15 cellular contexts compared by ENCODE assay signal in the genomic region with DNA sequence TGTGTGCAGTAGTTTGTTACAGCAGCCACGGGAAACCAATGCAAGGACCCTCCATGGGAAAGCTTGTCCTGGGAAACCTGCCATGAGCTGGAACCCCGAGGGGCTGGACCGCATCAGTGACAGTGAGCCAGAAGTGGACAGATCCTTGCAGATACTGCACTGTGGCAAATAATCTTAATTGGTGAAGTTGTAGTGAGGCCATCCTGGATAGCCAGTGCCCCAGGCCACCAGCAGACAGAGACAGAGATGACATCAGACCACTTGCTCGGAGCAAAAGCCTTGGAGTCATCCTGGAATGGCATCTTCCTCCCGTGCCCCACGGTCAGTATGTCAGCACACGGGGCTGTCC. TPM values are rescaled to one million over a fixed set of nuclear protein-coding genes. Genes with fewer than 3 reads are reported as not detected.
"Had no signal": no experiment of that assay in that cellular context is flagged by ENCODE, and none has a peak within 500 bp of the region (broad histone marks: within the 10 kb centered on the region; RNA-seq: fewer than 3 reads in every experiment).

No MANE protein-coding gene starts in this region.

- H3K9me3 Mint-ChIP-seq: activated CD4-positive, alpha-beta memory T cell treated with anti-CD3 and anti-CD28 coated beads for 36 hours; activated naive CD4-positive, alpha-beta T cell treated with anti-CD3 and anti-CD28 coated beads, Interleukin-2, amount 50 U/mL, for 72 hours; dendritic cell treated with granulocyte-macrophage colony-stimulating factor and Interleukin-4, amounts not matched to agents 40 ng/mL and 50 ng/mL, for 4 days; naive thymus-derived CD4-positive, alpha-beta T cell; stimulated activated naive CD8-positive, alpha-beta T cell treated with anti-CD3 and anti-CD28 coated beads, Interleukin-15, Interleukin-2, amounts not matched to agents 100 ng/mL and 50 ng/mL, for 24 hours had no signal

- H3K79me2 ChIP-seq: parathyroid adenoma had no signal

- H3K9me3 ChIP-seq: lower lobe of right lung, tibial artery had no signal

- H3K27ac Mint-ChIP-seq: activated CD4-positive, alpha-beta memory T cell treated with anti-CD3 and anti-CD28 coated beads for 36 hours; activated naive CD4-positive, alpha-beta T cell treated with anti-CD3 and anti-CD28 coated beads, Interleukin-2, amount 50 U/mL, for 72 hours; dendritic cell treated with granulocyte-macrophage colony-stimulating factor and Interleukin-4, amounts not matched to agents 40 ng/mL and 50 ng/mL, for 4 days; naive thymus-derived CD4-positive, alpha-beta T cell; stimulated activated naive CD8-positive, alpha-beta T cell treated with anti-CD3 and anti-CD28 coated beads, Interleukin-15, Interleukin-2, amounts not matched to agents 100 ng/mL and 50 ng/mL, for 24 hours had no signal

- H2AFZ ChIP-seq: parathyroid adenoma had no signal

- DNase-seq: activated CD4-positive, alpha-beta T cell treated with anti-CD3 and anti-CD28 coated beads for 48 hours; activated gamma-delta T cell; effector CD4-positive, alpha-beta T cell; erythroblast; naive thymus-derived CD4-positive, alpha-beta T cell; stimulated activated CD4-positive, alpha-beta T cell treated with anti-CD3 and anti-CD28 coated beads, Interleukin-1b, Interleukin-23, amount 100 ng/mL, for 48 hours had no signal

- H3K9ac ChIP-seq: parathyroid adenoma had no signal

- H3K4me1 Mint-ChIP-seq: naive thymus-derived CD4-positive, alpha-beta T cell had no signal

- H3K27me3 ChIP-seq: tibial artery had no signal

- H3K4me3 Mint-ChIP-seq: activated CD4-positive, alpha-beta memory T cell treated with anti-CD3 and anti-CD28 coated beads for 36 hours; dendritic cell treated with granulocyte-macrophage colony-stimulating factor and Interleukin-4, amounts not matched to agents 40 ng/mL and 50 ng/mL, for 4 days; stimulated activated naive CD8-positive, alpha-beta T cell treated with anti-CD3 and anti-CD28 coated beads, Interleukin-15, Interleukin-2, amounts not matched to agents 100 ng/mL and 50 ng/mL, for 24 hours had no signal

- H3K36me3 ChIP-seq: lower lobe of right lung, tibial artery had no signal

- H3K4me3 ChIP-seq: lower lobe of right lung, tibial artery had no signal

- H3K4me1 ChIP-seq: lower lobe of right lung, parathyroid adenoma had no signal

- H3K36me3 Mint-ChIP-seq: activated CD4-positive, alpha-beta memory T cell treated with anti-CD3 and anti-CD28 coated beads for 36 hours; activated naive CD4-positive, alpha-beta T cell treated with anti-CD3 and anti-CD28 coated beads, Interleukin-2, amount 50 U/mL, for 72 hours; naive thymus-derived CD4-positive, alpha-beta T cell had no signal

- H3K27ac ChIP-seq: lower lobe of right lung, parathyroid adenoma, tibial artery had no signal

- ATAC-seq: activated naive CD4-positive, alpha-beta T cell treated with anti-CD3 and anti-CD28 coated beads, Interleukin-2, amount 50 U/mL, for 72 hours; left colon; naive thymus-derived CD4-positive, alpha-beta T cell had no signal

RNA-seq across cellular contexts. Expression of gene SORCS2, which starts 35.2 kb away (rescaled TPM):
- total RNA-seq: pulmonary artery endothelial cell had no signal
- polyA plus RNA-seq: naive thymus-derived CD4-positive, alpha-beta T cell had no signal
